1 cellular context compared by ENCODE assay signal in the genomic region with DNA sequence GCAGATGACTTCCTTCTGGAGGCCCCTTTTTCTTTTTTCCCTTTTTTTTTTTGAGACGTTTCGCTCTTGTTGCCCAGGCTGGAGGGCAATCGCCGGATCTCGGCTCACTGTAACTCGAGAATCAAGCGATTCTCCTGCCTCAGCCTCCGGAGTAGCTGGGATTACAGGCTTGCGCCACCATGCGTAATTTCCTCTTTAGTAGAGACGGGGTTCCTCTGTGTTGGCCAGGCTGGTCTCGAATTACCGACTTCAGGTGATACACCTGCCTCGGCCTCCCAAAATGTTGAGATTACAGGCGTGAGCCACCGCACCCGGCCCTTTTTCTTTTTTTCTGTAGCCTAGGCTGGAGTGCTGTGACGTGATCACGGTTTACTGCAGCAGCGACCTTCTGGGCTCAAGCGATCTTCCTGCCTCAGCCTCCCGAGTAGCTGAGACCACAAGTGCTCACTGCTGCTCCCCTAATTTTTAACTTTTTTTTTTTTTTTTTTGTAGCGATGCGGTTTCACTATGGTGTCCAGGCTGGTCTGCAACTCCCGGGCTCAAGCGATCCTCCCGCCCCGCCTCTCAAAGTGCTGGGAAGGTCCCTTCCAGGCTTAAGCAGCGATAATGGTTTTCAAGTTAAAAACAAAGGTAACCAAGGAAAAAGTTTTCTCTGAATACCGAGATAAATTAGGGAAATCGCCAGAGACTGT.
TF ChIP-seq lines count a peak whose summit lies in the region.

No MANE protein-coding gene starts in this region.

TF ChIP-seq in GM12878, 131 proteins besides CTCF, POLR2A, EP300 and RAD21:
- TF ChIP-seq, protein P1, sequence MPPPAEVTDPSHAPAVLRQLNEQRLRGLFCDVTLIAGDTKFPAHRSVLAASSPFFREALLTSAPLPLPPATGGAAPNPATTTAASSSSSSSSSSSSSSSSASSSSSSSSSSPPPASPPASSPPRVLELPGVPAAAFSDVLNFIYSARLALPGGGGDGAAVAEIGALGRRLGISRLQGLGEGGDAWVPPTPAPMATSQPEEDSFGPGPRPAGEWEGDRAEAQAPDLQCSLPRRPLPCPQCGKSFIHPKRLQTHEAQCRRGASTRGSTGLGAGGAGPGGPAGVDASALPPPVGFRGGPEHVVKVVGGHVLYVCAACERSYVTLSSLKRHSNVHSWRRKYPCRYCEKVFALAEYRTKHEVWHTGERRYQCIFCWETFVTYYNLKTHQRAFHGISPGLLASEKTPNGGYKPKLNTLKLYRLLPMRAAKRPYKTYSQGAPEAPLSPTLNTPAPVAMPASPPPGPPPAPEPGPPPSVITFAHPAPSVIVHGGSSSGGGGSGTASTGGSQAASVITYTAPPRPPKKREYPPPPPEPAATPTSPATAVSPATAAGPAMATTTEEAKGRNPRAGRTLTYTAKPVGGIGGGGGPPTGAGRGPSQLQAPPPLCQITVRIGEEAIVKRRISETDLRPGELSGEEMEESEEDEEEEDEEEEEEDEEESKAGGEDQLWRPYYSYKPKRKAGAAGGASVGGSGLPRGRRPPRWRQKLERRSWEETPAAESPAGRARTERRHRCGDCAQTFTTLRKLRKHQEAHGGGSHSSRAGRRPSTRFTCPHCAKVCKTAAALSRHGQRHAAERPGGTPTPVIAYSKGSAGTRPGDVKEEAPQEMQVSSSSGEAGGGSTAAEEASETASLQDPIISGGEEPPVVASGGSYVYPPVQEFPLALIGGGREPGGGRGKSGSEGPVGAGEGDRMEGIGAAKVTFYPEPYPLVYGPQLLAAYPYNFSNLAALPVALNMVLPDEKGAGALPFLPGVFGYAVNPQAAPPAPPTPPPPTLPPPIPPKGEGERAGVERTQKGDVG (CRISPR knock-in tag; IDR thresholded peaks at IDR 0.05) = no peak
- TF ChIP-seq KAT2A (conservative IDR thresholded peaks at IDR 0.05; ENCODE audit: control insufficient read depth, low read depth, low read length) (no peak), ATF7 (IDR thresholded peaks at IDR 0.05; ENCODE audit: low read depth) (0 out of 2 replicates have a peak, but pooled peaks have one; percentile 20), IRF4 (IDR thresholded peaks at IDR 0.05; ENCODE audit: low read depth, low read length) (no peak), ZNF217 (IDR thresholded peaks at IDR 0.05) (no peak), ZNF384 (IDR thresholded peaks at IDR 0.05; ENCODE audit: borderline replicate concordance, low read depth, low read length) (no peak; the same call in 1 of the 2 replicates), WRNIP1 (IDR thresholded peaks at IDR 0.05; ENCODE audit: borderline replicate concordance, low read depth, low read length) (no peak), BACH1 (IDR thresholded peaks at IDR 0.05; ENCODE audit: borderline replicate concordance) (no peak), SP1 (IDR thresholded peaks at IDR 0.05; ENCODE audit: low read depth, low read length) (no peak), NBN (IDR thresholded peaks at IDR 0.05) (peak; percentile 16; the same call in 1 of the 2 replicates), KLF5 (IDR thresholded peaks at IDR 0.05; ENCODE audit: partially characterized antibody) (no peak), BCL11A (IDR thresholded peaks at IDR 0.05; ENCODE audit: low read depth, low read length) (no peak), MEF2B (IDR thresholded peaks at IDR 0.05; ENCODE audit: partially characterized antibody, poor library complexity, severe bottlenecking) (no peak), STAT1 (conservative IDR thresholded peaks at IDR 0.05) (no peak), ZBED1 (IDR thresholded peaks at IDR 0.05; ENCODE audit: borderline replicate concordance) (peak; percentile 34; the same call in 1 of the 2 replicates), TCF7 (IDR thresholded peaks at IDR 0.05; ENCODE audit: borderline replicate concordance) (no peak), NRF1 (conservative IDR thresholded peaks at IDR 0.05; ENCODE audit: low read depth, low read length) (no peak), NFXL1 (IDR thresholded peaks at IDR 0.05; ENCODE audit: borderline replicate concordance) (no peak), FOXM1 (IDR thresholded peaks at IDR 0.05; ENCODE audit: low read depth, low read length) (no peak), NFIC (IDR thresholded peaks at IDR 0.05; ENCODE audit: low read depth, low read length) (0 out of 2 replicates have a peak, but pooled peaks have one; percentile 35), YY1 (IDR thresholded peaks at IDR 0.05; ENCODE audit: low read depth, low read length) (peak; percentile 13; the same call in 1 of the 2 replicates), CHD2 (IDR thresholded peaks at IDR 0.05; ENCODE audit: borderline replicate concordance, low read depth, low read length) (no peak), SREBF2 (IDR thresholded peaks at IDR 0.05; ENCODE audit: low read length) (no peak), RCOR1 (conservative IDR thresholded peaks at IDR 0.05; ENCODE audit: low read depth, low read length) (no peak), SMARCA5 (IDR thresholded peaks at IDR 0.05) (no peak), POLR2AphosphoS2 (IDR thresholded peaks at IDR 0.05; ENCODE audit: low read depth, low read length) (no peak), RUNX3 (IDR thresholded peaks at IDR 0.05; ENCODE audit: low read length) (peak; percentile 48; the same call in 1 of the 2 replicates), CEBPB (IDR thresholded peaks at IDR 0.05; ENCODE audit: borderline replicate concordance in 1 of 2, low read depth in 2 of 2, low read length in 2 of 2) (no peak), SPI1 (IDR thresholded peaks at IDR 0.05; ENCODE audit: borderline replicate concordance, insufficient read depth, low read depth, low read length) (0 out of 2 replicates have a peak, but pooled peaks have one; percentile 8), MXI1 (IDR thresholded peaks at IDR 0.05; ENCODE audit: low read depth, low read length) (peak; percentile 30; the same call in 1 of the 2 replicates), SMC3 (IDR thresholded peaks at IDR 0.05; ENCODE audit: borderline replicate concordance, low read length) (0 out of 2 replicates have a peak, but pooled peaks have one; percentile 3), NR2C2 (IDR thresholded peaks at IDR 0.05; ENCODE audit: borderline replicate concordance, control insufficient read depth, insufficient read length, low read depth) (no peak), CREM (IDR thresholded peaks at IDR 0.05; ENCODE audit: low read depth) (no peak), ZNF207 (IDR thresholded peaks at IDR 0.05; ENCODE audit: borderline replicate concordance) (no peak), SIX5 (IDR thresholded peaks at IDR 0.05; ENCODE audit: low read depth, low read length, severe bottlenecking) (no peak), PML (IDR thresholded peaks at IDR 0.05; ENCODE audit: low read length) (0 out of 2 replicates have a peak, but pooled peaks have one; percentile 26)
- TF ChIP-seq, protein P2, sequence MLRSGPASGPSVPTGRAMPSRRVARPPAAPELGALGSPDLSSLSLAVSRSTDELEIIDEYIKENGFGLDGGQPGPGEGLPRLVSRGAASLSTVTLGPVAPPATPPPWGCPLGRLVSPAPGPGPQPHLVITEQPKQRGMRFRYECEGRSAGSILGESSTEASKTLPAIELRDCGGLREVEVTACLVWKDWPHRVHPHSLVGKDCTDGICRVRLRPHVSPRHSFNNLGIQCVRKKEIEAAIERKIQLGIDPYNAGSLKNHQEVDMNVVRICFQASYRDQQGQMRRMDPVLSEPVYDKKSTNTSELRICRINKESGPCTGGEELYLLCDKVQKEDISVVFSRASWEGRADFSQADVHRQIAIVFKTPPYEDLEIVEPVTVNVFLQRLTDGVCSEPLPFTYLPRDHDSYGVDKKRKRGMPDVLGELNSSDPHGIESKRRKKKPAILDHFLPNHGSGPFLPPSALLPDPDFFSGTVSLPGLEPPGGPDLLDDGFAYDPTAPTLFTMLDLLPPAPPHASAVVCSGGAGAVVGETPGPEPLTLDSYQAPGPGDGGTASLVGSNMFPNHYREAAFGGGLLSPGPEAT (IDR thresholded peaks at IDR 0.05; ENCODE audit: low read depth) = peak; percentile 16; the same call in 1 of the 2 replicates
- TF ChIP-seq, protein P3, sequence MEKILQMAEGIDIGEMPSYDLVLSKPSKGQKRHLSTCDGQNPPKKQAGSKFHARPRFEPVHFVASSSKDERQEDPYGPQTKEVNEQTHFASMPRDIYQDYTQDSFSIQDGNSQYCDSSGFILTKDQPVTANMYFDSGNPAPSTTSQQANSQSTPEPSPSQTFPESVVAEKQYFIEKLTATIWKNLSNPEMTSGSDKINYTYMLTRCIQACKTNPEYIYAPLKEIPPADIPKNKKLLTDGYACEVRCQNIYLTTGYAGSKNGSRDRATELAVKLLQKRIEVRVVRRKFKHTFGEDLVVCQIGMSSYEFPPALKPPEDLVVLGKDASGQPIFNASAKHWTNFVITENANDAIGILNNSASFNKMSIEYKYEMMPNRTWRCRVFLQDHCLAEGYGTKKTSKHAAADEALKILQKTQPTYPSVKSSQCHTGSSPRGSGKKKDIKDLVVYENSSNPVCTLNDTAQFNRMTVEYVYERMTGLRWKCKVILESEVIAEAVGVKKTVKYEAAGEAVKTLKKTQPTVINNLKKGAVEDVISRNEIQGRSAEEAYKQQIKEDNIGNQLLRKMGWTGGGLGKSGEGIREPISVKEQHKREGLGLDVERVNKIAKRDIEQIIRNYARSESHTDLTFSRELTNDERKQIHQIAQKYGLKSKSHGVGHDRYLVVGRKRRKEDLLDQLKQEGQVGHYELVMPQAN (conservative IDR thresholded peaks at IDR 0.05) = no peak
- TF ChIP-seq, protein P4, sequence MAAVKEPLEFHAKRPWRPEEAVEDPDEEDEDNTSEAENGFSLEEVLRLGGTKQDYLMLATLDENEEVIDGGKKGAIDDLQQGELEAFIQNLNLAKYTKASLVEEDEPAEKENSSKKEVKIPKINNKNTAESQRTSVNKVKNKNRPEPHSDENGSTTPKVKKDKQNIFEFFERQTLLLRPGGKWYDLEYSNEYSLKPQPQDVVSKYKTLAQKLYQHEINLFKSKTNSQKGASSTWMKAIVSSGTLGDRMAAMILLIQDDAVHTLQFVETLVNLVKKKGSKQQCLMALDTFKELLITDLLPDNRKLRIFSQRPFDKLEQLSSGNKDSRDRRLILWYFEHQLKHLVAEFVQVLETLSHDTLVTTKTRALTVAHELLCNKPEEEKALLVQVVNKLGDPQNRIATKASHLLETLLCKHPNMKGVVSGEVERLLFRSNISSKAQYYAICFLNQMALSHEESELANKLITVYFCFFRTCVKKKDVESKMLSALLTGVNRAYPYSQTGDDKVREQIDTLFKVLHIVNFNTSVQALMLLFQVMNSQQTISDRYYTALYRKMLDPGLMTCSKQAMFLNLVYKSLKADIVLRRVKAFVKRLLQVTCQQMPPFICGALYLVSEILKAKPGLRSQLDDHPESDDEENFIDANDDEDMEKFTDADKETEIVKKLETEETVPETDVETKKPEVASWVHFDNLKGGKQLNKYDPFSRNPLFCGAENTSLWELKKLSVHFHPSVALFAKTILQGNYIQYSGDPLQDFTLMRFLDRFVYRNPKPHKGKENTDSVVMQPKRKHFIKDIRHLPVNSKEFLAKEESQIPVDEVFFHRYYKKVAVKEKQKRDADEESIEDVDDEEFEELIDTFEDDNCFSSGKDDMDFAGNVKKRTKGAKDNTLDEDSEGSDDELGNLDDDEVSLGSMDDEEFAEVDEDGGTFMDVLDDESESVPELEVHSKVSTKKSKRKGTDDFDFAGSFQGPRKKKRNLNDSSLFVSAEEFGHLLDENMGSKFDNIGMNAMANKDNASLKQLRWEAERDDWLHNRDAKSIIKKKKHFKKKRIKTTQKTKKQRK (IDR thresholded peaks at IDR 0.05; ENCODE audit: low read depth, low read length) = no peak
- TF ChIP-seq, protein P5, sequence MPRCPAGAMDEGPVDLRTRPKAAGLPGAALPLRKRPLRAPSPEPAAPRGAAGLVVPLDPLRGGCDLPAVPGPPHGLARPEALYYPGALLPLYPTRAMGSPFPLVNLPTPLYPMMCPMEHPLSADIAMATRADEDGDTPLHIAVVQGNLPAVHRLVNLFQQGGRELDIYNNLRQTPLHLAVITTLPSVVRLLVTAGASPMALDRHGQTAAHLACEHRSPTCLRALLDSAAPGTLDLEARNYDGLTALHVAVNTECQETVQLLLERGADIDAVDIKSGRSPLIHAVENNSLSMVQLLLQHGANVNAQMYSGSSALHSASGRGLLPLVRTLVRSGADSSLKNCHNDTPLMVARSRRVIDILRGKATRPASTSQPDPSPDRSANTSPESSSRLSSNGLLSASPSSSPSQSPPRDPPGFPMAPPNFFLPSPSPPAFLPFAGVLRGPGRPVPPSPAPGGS (IDR thresholded peaks at IDR 0.05; ENCODE audit: borderline replicate concordance, insufficient read depth, low read depth, low read length, poor library complexity, severe bottlenecking) = no peak
- TF ChIP-seq, protein P6, sequence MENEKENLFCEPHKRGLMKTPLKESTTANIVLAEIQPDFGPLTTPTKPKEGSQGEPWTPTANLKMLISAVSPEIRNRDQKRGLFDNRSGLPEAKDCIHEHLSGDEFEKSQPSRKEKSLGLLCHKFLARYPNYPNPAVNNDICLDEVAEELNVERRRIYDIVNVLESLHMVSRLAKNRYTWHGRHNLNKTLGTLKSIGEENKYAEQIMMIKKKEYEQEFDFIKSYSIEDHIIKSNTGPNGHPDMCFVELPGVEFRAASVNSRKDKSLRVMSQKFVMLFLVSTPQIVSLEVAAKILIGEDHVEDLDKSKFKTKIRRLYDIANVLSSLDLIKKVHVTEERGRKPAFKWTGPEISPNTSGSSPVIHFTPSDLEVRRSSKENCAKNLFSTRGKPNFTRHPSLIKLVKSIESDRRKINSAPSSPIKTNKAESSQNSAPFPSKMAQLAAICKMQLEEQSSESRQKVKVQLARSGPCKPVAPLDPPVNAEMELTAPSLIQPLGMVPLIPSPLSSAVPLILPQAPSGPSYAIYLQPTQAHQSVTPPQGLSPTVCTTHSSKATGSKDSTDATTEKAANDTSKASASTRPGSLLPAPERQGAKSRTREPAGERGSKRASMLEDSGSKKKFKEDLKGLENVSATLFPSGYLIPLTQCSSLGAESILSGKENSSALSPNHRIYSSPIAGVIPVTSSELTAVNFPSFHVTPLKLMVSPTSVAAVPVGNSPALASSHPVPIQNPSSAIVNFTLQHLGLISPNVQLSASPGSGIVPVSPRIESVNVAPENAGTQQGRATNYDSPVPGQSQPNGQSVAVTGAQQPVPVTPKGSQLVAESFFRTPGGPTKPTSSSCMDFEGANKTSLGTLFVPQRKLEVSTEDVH (IDR thresholded peaks at IDR 0.05; ENCODE audit: low read depth, partially characterized antibody) = no peak
- TF ChIP-seq, protein P7, sequence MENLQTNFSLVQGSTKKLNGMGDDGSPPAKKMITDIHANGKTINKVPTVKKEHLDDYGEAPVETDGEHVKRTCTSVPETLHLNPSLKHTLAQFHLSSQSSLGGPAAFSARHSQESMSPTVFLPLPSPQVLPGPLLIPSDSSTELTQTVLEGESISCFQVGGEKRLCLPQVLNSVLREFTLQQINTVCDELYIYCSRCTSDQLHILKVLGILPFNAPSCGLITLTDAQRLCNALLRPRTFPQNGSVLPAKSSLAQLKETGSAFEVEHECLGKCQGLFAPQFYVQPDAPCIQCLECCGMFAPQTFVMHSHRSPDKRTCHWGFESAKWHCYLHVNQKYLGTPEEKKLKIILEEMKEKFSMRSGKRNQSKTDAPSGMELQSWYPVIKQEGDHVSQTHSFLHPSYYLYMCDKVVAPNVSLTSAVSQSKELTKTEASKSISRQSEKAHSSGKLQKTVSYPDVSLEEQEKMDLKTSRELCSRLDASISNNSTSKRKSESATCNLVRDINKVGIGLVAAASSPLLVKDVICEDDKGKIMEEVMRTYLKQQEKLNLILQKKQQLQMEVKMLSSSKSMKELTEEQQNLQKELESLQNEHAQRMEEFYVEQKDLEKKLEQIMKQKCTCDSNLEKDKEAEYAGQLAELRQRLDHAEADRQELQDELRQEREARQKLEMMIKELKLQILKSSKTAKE (IDR thresholded peaks at IDR 0.05; ENCODE audit: low read depth, poor library complexity, severe bottlenecking) = peak; percentile 19
TF ChIP-seq in GM12878: peak in this region for 12.
